In genomic region chr6:111985202-111985731, GRCh38 we compare ENCODE assay signal across 8 cellular contexts.
A peak's percentile ranks its signal among the peaks of the same experiment; 100 is the strongest.
DNase-seq lines count a peak whose midpoint lies in the region; ATAC-seq, FAIRE-seq and TF ChIP-seq lines count a peak whose summit lies in the region.

No MANE protein-coding gene starts in this region.

- TF ChIP-seq POLR2A in H54 (IDR thresholded peaks at IDR 0.05; ENCODE audit: low read depth, low read length) = no peak

- H3K79me2 ChIP-seq in parathyroid adenoma = no peaks in the 10 kb centered on the region

- no peak overlapping the region for H3K4me2 ChIP-seq in parathyroid adenoma (ENCODE audit: low read length)

- POLR2A ChIA-PET in Panc1 (lab: Charles Lee) = no interaction called here

- H3K4me1 ChIP-seq in Panc1 (ENCODE audit: control insufficient read depth, insufficient read depth, low read length) = no peaks in the 10 kb centered on the region
- peaks cover 9% of the 10 kb centered on the region for H3K4me1 ChIP-seq in parathyroid adenoma

- no TSS peak for BruUV-seq in Panc1 (replicated peaks; lab: Mats Ljungman, UMichigan)

- H3K9me3 ChIP-seq in Panc1 (ENCODE audit: control insufficient read depth, insufficient read depth, low read depth, low read length) (no peaks in the 10 kb centered on the region), parathyroid adenoma (ENCODE audit: control insufficient read depth, low read length) (no peaks in the 10 kb centered on the region)

- H3K36me3 ChIP-seq in Panc1 (ENCODE audit: control insufficient read depth, insufficient read depth, low read length) = no peaks in the 10 kb centered on the region
- H3K36me3 ChIP-seq in parathyroid adenoma (ENCODE audit: control insufficient read depth, insufficient read depth, low read length) = no peaks in the 10 kb centered on the region

- DNase-seq in H54 (ENCODE audit: insufficient read length, low spot score) = peak; percentile 14
- no peak for DNase-seq in Panc1 (ENCODE audit: low read depth, low spot score)
- DNase-seq in dermis blood vessel endothelial cell = peak; percentile 88
- DNase-seq in occipital lobe (lab: John Stamatoyannopoulos, UW) = no peak

- H3K27ac ChIP-seq in Panc1 (ENCODE audit: low read length) = no peak overlapping the region
- peak overlapping the region; percentile 15 for H3K27ac ChIP-seq in parathyroid adenoma

- FAIRE-seq in H54 (lab: Jason Lieb, UNC) = peak; percentile 41

- TF ChIP-seq CTCF in Panc1 (IDR thresholded peaks at IDR 0.05) = 0 out of 2 replicates have a peak, but pooled peaks have one; percentile 8
- no peak for TF ChIP-seq CTCF in parathyroid adenoma (IDR thresholded peaks at IDR 0.05)

- in situ Hi-C loops in Panc1 (cut with HindIII; ENCODE audit: low pct_unique_long_range_greater_than_20kb, low sequenced_read_pairs) = no loop called here

- CTCF ChIA-PET in Panc1 (lab: Charles Lee) = no interaction called here

- H3K4me3 ChIP-seq in Panc1 (ENCODE audit: low read depth in 2 of 2, low read length in 2 of 2) (no peak overlapping the region), parathyroid adenoma (ENCODE audit: low read depth, low read length) (no peak overlapping the region)

- H3K9ac ChIP-seq in parathyroid adenoma = no peak overlapping the region

- peaks cover 19% of the 10 kb centered on the region for H3K27me3 ChIP-seq in Panc1 (ENCODE audit: control insufficient read depth, insufficient read depth, low read length)
- H3K27me3 ChIP-seq in parathyroid adenoma (ENCODE audit: control insufficient read depth, insufficient read depth, low read length) = no peaks in the 10 kb centered on the region

- intact Hi-C loops in Panc1 (cut with micrococcal nuclease; ENCODE audit: unreplicated experiment) = no loop called here

- ATAC-seq in Panc1 = no peak
- no peak for ATAC-seq in GM19324 (IDR thresholded peaks at IDR 0.05; ENCODE audit: low FRiP score, unreplicated experiment)
- ATAC-seq in GM18858 (IDR thresholded peaks at IDR 0.05; ENCODE audit: unreplicated experiment) = no peak
- ATAC-seq in HG03520 (IDR thresholded peaks at IDR 0.05; ENCODE audit: unreplicated experiment) = no peak

- peak overlapping the region; percentile 71 for H2AFZ ChIP-seq in parathyroid adenoma

Comparison
In these comparisons a context has a peak if more than half of its experiments do, and no peak if none do; other contexts are left out.
1. DNase-seq: peak in H54 (single experiment) and dermis blood vessel endothelial cell (single experiment); none in Panc1 (single experiment) and occipital lobe (single experiment).